Comparison of ENCODE assay signal across 8 cellular contexts in the genomic region with DNA sequence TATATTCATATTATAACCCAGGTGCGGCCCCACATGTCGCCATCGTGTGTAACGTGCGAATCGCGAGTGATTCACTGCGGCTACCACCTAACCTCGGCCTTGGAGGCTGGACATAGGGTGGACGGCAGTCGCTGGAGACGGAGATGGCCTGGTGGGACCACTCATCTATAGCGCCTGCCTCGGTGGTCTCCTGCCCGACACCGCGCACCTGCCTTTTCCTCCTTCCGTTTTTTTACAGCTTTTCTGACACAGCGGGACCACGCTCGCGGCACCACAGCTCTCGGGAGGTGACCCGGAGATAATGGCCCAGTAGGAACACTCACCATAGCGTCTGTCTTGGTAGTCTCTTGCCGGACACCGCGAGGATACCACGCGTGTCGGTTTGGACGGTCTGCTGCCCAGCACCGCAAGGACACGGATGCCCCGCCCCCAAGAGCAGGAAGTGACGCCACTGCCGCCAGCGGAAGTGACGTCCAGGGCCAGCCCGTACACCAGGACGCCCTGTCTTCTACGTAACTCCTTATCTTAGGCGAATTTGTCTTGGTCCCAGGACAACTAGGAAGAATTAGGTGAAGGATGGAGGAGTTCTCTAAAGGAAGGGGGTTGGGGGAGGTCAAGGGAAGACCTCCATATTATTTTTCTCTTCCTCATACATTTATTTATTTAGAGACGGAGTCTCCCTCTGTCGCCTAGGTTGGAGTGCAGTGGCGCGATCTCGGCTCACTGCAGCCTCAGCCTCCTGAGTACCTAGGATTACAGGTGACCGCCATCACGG. TPM values are rescaled to one million over a fixed set of nuclear protein-coding genes. Genes with fewer than 3 reads are reported as not detected.
DNase-seq lines count a peak whose midpoint lies in the region; ATAC-seq and TF ChIP-seq lines count a peak whose summit lies in the region.

No MANE protein-coding gene starts in this region.

- 54% methylated on average over 50 of the region's 50 CpGs for WGBS in liver

- peak overlapping the region; percentile 100 for H3K4me3 ChIP-seq in DOHH2 (ENCODE audit: low read length)
- H3K4me3 ChIP-seq in liver (ENCODE audit: low read depth in 1 of 3, low read length in 3 of 3) = peak overlapping the region; percentile 62 to 88 (median 68)

- H3K4me1 ChIP-seq in DOHH2 (ENCODE audit: control insufficient read depth, low read length) (peaks cover 44% of the 10 kb centered on the region), liver (ENCODE audit: control insufficient read depth in 4 of 4, insufficient read depth in 4 of 4, low read length in 3 of 4) (peaks cover 1 to 9% (median 6%) of the 10 kb centered on the region in 4 donors)

- ATAC-seq in HG02588 (IDR thresholded peaks at IDR 0.05; ENCODE audit: unreplicated experiment) = peak; percentile 73
- no peak for ATAC-seq in GM21529 (IDR thresholded peaks at IDR 0.05; ENCODE audit: unreplicated experiment)

- no peak for TF ChIP-seq RAD21 in liver (IDR thresholded peaks at IDR 0.05)

- DNase-seq in NCI-H446 (lab: John Stamatoyannopoulos, UW) (peak; percentile 55 to 83), dermis blood vessel endothelial cell (peak; percentile 91)
- DNase-seq in activated CD4-positive, alpha-beta T cell treated with anti-CD3 and anti-CD28 coated beads, Interleukin-2, amount 50 U/mL, for 24 hours (ENCODE audit: low read depth in 1 of 2, low spot score in 1 of 2) = peak; percentile 74 to 78
- peak; percentile 84 to 88 for DNase-seq in stimulated activated CD4-positive, alpha-beta T cell treated with anti-CD3 and anti-CD28 coated beads, Interleukin-2, amount 100 ng/mL, for 24 hours

- H3K27me3 ChIP-seq in DOHH2 (ENCODE audit: control insufficient read depth, low read length) = no peaks in the 10 kb centered on the region
- no peaks in the 10 kb centered on the region for H3K27me3 ChIP-seq in liver (ENCODE audit: control insufficient read depth in 4 of 4, insufficient read depth in 4 of 4, low read length in 3 of 4)

- H3K4me2 ChIP-seq in DOHH2 (ENCODE audit: low read length) = peak overlapping the region; percentile 80

- peaks cover 54% of the 10 kb centered on the region for H3K36me3 ChIP-seq in DOHH2 (ENCODE audit: control insufficient read depth, low read length)
- H3K36me3 ChIP-seq in liver (ENCODE audit: control insufficient read depth in 4 of 4, insufficient read depth in 3 of 4, low read depth in 1 of 4, low read length in 3 of 4) = peaks cover 4 to 23% (median 20%) of the 10 kb centered on the region in 4 donors

- peaks cover 100% of the 10 kb centered on the region for H3K79me2 ChIP-seq in DOHH2 (ENCODE audit: control insufficient read depth, low read length)

- H3K9me2 ChIP-seq in DOHH2 (replicated peaks; ENCODE audit: control insufficient read depth, low read length) = no peaks in the 10 kb centered on the region

- no peaks in the 10 kb centered on the region for H3K9me3 ChIP-seq in DOHH2 (ENCODE audit: control insufficient read depth, insufficient read depth, low read length)
- H3K9me3 ChIP-seq in liver (ENCODE audit: control insufficient read depth in 4 of 4, low read length in 3 of 4) = no peaks in the 10 kb centered on the region

- no peak for TF ChIP-seq CTCF in DOHH2 (IDR thresholded peaks at IDR 0.05; ENCODE audit: low read depth, low read length, poor library complexity, severe bottlenecking)
- no peak for TF ChIP-seq CTCF in liver (IDR thresholded peaks at IDR 0.05; ENCODE audit: low read depth, low read length, missing input control)

- peak overlapping the region; percentile 68 for H3K27ac ChIP-seq in DOHH2 (ENCODE audit: low read depth, low read length)
- peak overlapping the region; percentile 69 to 76 for H3K27ac ChIP-seq in liver (ENCODE audit: low read depth in 1 of 2, low read length in 2 of 2)

- peaks cover 21% of the 10 kb centered on the region for H3F3A ChIP-seq in DOHH2 (ENCODE audit: control insufficient read depth, insufficient read depth)

- H4K20me1 ChIP-seq in DOHH2 (ENCODE audit: control insufficient read depth, insufficient read depth, low read depth, low read length) = peaks cover 20% of the 10 kb centered on the region

- peak overlapping the region; percentile 53 to 78 for H3K9ac ChIP-seq in liver (ENCODE audit: low read depth in 1 of 2, low read length in 2 of 2)

TF ChIP-seq in liver, 16 proteins besides CTCF, POLR2A, EP300 and RAD21:
- TF ChIP-seq HNF4G (IDR thresholded peaks at IDR 0.05) (no peak), GABPA (IDR thresholded peaks at IDR 0.05 in 1 of 2, conservative IDR thresholded peaks at IDR 0.05 in 1 of 2) (peak; percentile 95 to 98)

RNA-seq across cellular contexts. Expression of a gene that starts 6.4 kb away (rescaled TPM):
- total RNA-seq in dermis blood vessel endothelial cell = 74.9 and 77.6 TPM in 2 replicates
- 10 to 100 TPM; 22.3 to 35.3 TPM for total RNA-seq in liver
- 100 to 1,000 TPM in 1 of 2 donors, 10 to 100 TPM in 1; 52.6 to 104 TPM for polyA plus RNA-seq in liver

RNA-seq across cellular contexts. Expression of a gene that starts 17.1 kb away (rescaled TPM):
- 0.51 and 2.0 TPM in 2 replicates for total RNA-seq in dermis blood vessel endothelial cell
- total RNA-seq in liver = 1 to 10 TPM in 1 of 2 donors, under 1 TPM in 1; 0.33 to 1.0 TPM
- 1 to 10 TPM in 1 of 2 donors, under 1 TPM in 1; 0.43 to 1.3 TPM for polyA plus RNA-seq in liver
